9 cellular contexts compared by ENCODE assay signal in genomic region chr3:133136114-133137041, GRCh38.
DNase-seq lines count a peak whose midpoint lies in the region; ATAC-seq, FAIRE-seq and TF ChIP-seq lines count a peak whose summit lies in the region.
"Had no signal": no experiment of that assay in that cellular context is flagged by ENCODE, and none has a peak within 500 bp of the region (broad histone marks: within the 10 kb centered on the region; RNA-seq: fewer than 3 reads in every experiment).

No MANE protein-coding gene starts in this region.

- no peaks in the 10 kb centered on the region for H3K9me3 Mint-ChIP-seq in activated T-cell treated with anti-CD3 and anti-CD28 coated beads, Interleukin-2, amount 50 U/mL, for 72 hours
- H3K9me3 Mint-ChIP-seq in progenitor cell of endocrine pancreas (ENCODE audit: low read depth) = no peaks in the 10 kb centered on the region
- H3K9me3 Mint-ChIP-seq: activated naive CD8-positive, alpha-beta T cell treated with anti-CD3 and anti-CD28 coated beads, Interleukin-2, amount 10 ng/mL, durations not matched to agents 7 days and 5 days had no signal

- ATAC-seq in HG02973 (IDR thresholded peaks at IDR 0.05; ENCODE audit: unreplicated experiment) = peak; percentile 59
- ATAC-seq in activated T-cell treated with anti-CD3 and anti-CD28 coated beads, Interleukin-2, amount 50 U/mL, for 72 hours (replicated peaks in 1 of 2) = no peak

- peak; percentile 7 for DNase-seq in GM19239 (ENCODE audit: insufficient read length, low spot score)
- DNase-seq in NCI-H2171 treated with DMSO at 0.1 percent for 48 hours (lab: John Stamatoyannopoulos, UW) = peak; percentile 65
- peak; percentile 64 for DNase-seq in kidney tubule cell (ENCODE audit: low spot score)
- DNase-seq in H54 (ENCODE audit: insufficient read length, low spot score) = no peak
- DNase-seq in activated T-cell treated with anti-CD3 and anti-CD28 coated beads, Interleukin-2, amount 50 U/mL, for 72 hours = no peak
- DNase-seq in progenitor cell of endocrine pancreas (ENCODE audit: low spot score, unreplicated experiment) = no peak
- DNase-seq: activated naive CD8-positive, alpha-beta T cell treated with anti-CD3 and anti-CD28 coated beads, Interleukin-2, amount 10 ng/mL, durations not matched to agents 7 days and 5 days; hypothalamus had no signal

- no peaks in the 10 kb centered on the region for H3K4me1 Mint-ChIP-seq in activated T-cell treated with anti-CD3 and anti-CD28 coated beads, Interleukin-2, amount 50 U/mL, for 72 hours (ENCODE audit: low read depth)
- H3K4me1 Mint-ChIP-seq in progenitor cell of endocrine pancreas (ENCODE audit: low read depth) = no peaks in the 10 kb centered on the region
- H3K4me1 Mint-ChIP-seq: activated naive CD8-positive, alpha-beta T cell treated with anti-CD3 and anti-CD28 coated beads, Interleukin-2, amount 10 ng/mL, durations not matched to agents 7 days and 5 days had no signal

- no peak for TF ChIP-seq CTCF in progenitor cell of endocrine pancreas (IDR thresholded peaks at IDR 0.05; ENCODE audit: unreplicated experiment)

- peaks cover 11% of the 10 kb centered on the region for H3K27me3 Mint-ChIP-seq in activated T-cell treated with anti-CD3 and anti-CD28 coated beads, Interleukin-2, amount 50 U/mL, for 72 hours (ENCODE audit: low read depth)
- H3K27me3 Mint-ChIP-seq in progenitor cell of endocrine pancreas = no peaks in the 10 kb centered on the region

- H3K36me3 Mint-ChIP-seq in activated T-cell treated with anti-CD3 and anti-CD28 coated beads, Interleukin-2, amount 50 U/mL, for 72 hours (ENCODE audit: insufficient read depth in 2 of 2) = no peaks in the 10 kb centered on the region
- H3K36me3 Mint-ChIP-seq in progenitor cell of endocrine pancreas (ENCODE audit: insufficient read depth) = no peaks in the 10 kb centered on the region
- H3K36me3 Mint-ChIP-seq: activated naive CD8-positive, alpha-beta T cell treated with anti-CD3 and anti-CD28 coated beads, Interleukin-2, amount 10 ng/mL, durations not matched to agents 7 days and 5 days had no signal

- H3K4me3 Mint-ChIP-seq in activated T-cell treated with anti-CD3 and anti-CD28 coated beads, Interleukin-2, amount 50 U/mL, for 72 hours = no peak overlapping the region
- H3K4me3 Mint-ChIP-seq in progenitor cell of endocrine pancreas (ENCODE audit: low read depth) = no peak overlapping the region
- H3K4me3 Mint-ChIP-seq: activated naive CD8-positive, alpha-beta T cell treated with anti-CD3 and anti-CD28 coated beads, Interleukin-2, amount 10 ng/mL, durations not matched to agents 7 days and 5 days had no signal

- no peak for TF ChIP-seq POLR2A in H54 (IDR thresholded peaks at IDR 0.05; ENCODE audit: low read depth, low read length)

- no peak overlapping the region for H3K27ac Mint-ChIP-seq in activated T-cell treated with anti-CD3 and anti-CD28 coated beads, Interleukin-2, amount 50 U/mL, for 72 hours
- no peak overlapping the region for H3K27ac Mint-ChIP-seq in progenitor cell of endocrine pancreas
- H3K27ac Mint-ChIP-seq: activated naive CD8-positive, alpha-beta T cell treated with anti-CD3 and anti-CD28 coated beads, Interleukin-2, amount 10 ng/mL, durations not matched to agents 7 days and 5 days had no signal

- FAIRE-seq in GM19239 (lab: Jason Lieb, UNC) = peak; percentile 58
- FAIRE-seq in H54 (lab: Jason Lieb, UNC) = no peak

Comparison
In these comparisons a context has a peak if more than half of its experiments do, and no peak if none do; other contexts are left out.
1. DNase-seq: peak in GM19239 (single experiment), NCI-H2171 treated with DMSO at 0.1 percent for 48 hours (single experiment) and kidney tubule cell (single experiment); none in H54 (single experiment), activated T-cell treated with anti-CD3 and anti-CD28 coated beads, Interleukin-2, amount 50 U/mL, for 72 hours (0 of 2) and progenitor cell of endocrine pancreas (single experiment).